Comparison of ENCODE assay signal across 2 cellular contexts in the genomic region with DNA sequence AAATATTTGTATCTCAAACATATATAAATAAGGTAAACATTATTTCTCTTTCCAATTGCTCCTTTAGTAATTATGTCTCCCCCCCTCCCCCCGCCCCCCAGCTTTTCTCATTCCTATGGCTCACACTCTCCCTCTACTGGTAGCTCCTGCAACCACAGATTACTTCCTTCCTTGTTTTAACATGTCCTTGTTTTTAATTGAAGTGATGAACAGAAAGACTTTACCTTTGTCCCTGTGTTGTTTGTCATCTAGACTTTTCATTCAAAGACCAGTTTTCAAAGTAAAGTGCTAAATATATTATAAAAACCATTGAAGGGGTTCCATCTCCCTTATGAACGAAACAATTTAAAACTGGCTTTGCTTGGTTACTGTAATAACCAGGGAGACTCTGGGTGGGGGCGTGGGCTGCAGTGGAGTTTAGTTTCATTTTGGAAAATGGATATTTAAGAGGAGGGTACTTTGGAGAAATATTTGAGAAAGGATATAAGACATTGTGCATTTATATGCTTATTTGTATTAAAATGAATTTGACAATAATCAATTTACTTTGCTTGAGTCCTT.
TF ChIP-seq lines count a peak whose summit lies in the region.

No MANE protein-coding gene starts in this region.

TF ChIP-seq in HEK293, 187 proteins besides CTCF, POLR2A, EP300 and RAD21 (continued from another document):
- TF ChIP-seq, protein P1, sequence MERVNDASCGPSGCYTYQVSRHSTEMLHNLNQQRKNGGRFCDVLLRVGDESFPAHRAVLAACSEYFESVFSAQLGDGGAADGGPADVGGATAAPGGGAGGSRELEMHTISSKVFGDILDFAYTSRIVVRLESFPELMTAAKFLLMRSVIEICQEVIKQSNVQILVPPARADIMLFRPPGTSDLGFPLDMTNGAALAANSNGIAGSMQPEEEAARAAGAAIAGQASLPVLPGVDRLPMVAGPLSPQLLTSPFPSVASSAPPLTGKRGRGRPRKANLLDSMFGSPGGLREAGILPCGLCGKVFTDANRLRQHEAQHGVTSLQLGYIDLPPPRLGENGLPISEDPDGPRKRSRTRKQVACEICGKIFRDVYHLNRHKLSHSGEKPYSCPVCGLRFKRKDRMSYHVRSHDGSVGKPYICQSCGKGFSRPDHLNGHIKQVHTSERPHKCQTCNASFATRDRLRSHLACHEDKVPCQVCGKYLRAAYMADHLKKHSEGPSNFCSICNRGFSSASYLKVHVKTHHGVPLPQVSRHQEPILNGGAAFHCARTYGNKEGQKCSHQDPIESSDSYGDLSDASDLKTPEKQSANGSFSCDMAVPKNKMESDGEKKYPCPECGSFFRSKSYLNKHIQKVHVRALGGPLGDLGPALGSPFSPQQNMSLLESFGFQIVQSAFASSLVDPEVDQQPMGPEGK (tag by site-specific recombination; IDR thresholded peaks at IDR 0.05), result peak; percentile 74
- TF ChIP-seq, protein P2, sequence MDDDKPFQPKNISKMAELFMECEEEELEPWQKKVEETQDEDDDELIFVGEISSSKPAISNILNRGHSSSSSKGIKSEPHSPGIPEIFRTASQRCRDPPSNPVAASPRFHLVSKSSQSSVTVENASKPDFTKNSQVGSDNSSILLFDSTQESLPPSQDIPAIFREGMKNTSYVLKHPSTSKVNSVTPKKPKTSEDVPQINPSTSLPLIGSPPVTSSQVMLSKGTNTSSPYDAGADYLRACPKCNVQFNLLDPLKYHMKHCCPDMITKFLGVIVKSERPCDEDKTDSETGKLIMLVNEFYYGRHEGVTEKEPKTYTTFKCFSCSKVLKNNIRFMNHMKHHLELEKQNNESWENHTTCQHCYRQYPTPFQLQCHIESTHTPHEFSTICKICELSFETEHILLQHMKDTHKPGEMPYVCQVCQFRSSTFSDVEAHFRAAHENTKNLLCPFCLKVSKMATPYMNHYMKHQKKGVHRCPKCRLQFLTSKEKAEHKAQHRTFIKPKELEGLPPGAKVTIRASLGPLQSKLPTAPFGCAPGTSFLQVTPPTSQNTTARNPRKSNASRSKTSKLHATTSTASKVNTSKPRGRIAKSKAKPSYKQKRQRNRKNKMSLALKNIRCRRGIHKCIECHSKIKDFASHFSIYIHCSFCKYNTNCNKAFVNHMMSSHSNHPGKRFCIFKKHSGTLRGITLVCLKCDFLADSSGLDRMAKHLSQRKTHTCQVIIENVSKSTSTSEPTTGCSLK (tag by site-specific recombination; IDR thresholded peaks at IDR 0.05), result no peak
- no peak for TF ChIP-seq ZNF140 (tag by site-specific recombination; IDR thresholded peaks at IDR 0.05)
- no peak for TF ChIP-seq ZNF23 (tag by site-specific recombination; IDR thresholded peaks at IDR 0.05; ENCODE audit: borderline replicate concordance)
- TF ChIP-seq FEZF1 (tag by site-specific recombination; IDR thresholded peaks at IDR 0.05), result no peak
- TF ChIP-seq SALL2 (tag by site-specific recombination; IDR thresholded peaks at IDR 0.05; ENCODE audit: borderline replicate concordance), result no peak
- TF ChIP-seq EGR2 (tag by site-specific recombination; IDR thresholded peaks at IDR 0.05; ENCODE audit: low read depth), result no peak
- TF ChIP-seq, protein P3, sequence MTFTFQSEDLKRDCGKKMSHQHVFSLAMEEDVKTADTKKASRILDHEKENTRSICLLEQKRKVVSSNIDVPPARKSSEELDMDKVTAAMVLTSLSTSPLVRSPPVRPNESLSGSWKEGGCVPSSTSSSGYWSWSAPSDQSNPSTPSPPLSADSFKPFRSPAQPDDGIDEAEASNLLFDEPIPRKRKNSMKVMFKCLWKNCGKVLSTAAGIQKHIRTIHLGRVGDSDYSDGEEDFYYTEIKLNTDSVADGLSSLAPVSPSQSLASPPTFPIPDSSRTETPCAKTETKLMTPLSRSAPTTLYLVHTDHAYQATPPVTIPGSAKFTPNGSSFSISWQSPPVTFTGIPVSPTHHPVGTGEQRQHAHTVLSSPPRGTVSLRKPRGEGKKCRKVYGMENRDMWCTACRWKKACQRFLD (tag by site-specific recombination; IDR thresholded peaks at IDR 0.05), result no peak
- peak; percentile 57 for TF ChIP-seq ZNF654 (tag by site-specific recombination; IDR thresholded peaks at IDR 0.05; ENCODE audit: low read depth)
TF ChIP-seq in HEK293: peak in this region for 2.

TF ChIP-seq in HepG2, 621 proteins besides CTCF, POLR2A, EP300 and RAD21 (continued from another document):
- TF ChIP-seq, protein P4, sequence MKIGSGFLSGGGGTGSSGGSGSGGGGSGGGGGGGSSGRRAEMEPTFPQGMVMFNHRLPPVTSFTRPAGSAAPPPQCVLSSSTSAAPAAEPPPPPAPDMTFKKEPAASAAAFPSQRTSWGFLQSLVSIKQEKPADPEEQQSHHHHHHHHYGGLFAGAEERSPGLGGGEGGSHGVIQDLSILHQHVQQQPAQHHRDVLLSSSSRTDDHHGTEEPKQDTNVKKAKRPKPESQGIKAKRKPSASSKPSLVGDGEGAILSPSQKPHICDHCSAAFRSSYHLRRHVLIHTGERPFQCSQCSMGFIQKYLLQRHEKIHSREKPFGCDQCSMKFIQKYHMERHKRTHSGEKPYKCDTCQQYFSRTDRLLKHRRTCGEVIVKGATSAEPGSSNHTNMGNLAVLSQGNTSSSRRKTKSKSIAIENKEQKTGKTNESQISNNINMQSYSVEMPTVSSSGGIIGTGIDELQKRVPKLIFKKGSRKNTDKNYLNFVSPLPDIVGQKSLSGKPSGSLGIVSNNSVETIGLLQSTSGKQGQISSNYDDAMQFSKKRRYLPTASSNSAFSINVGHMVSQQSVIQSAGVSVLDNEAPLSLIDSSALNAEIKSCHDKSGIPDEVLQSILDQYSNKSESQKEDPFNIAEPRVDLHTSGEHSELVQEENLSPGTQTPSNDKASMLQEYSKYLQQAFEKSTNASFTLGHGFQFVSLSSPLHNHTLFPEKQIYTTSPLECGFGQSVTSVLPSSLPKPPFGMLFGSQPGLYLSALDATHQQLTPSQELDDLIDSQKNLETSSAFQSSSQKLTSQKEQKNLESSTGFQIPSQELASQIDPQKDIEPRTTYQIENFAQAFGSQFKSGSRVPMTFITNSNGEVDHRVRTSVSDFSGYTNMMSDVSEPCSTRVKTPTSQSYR (CRISPR knock-in tag; IDR thresholded peaks at IDR 0.05; ENCODE audit: borderline replicate concordance), result no peak
- no peak for TF ChIP-seq GFI1 (CRISPR knock-in tag; IDR thresholded peaks at IDR 0.05; ENCODE audit: borderline replicate concordance)
- TF ChIP-seq ELF3 (CRISPR knock-in tag; IDR thresholded peaks at IDR 0.05), result peak; percentile 78
- no peak for TF ChIP-seq KDM1A (CRISPR knock-in tag; IDR thresholded peaks at IDR 0.05)
- TF ChIP-seq, protein P1 (CRISPR knock-in tag; IDR thresholded peaks at IDR 0.05), result peak; percentile 88
- TF ChIP-seq STAG1 (CRISPR knock-in tag; IDR thresholded peaks at IDR 0.05), result peak; percentile 20
- no peak for TF ChIP-seq ZC3H13 (CRISPR knock-in tag; IDR thresholded peaks at IDR 0.05)
- no peak for TF ChIP-seq TCF7 (IDR thresholded peaks at IDR 0.05; ENCODE audit: low read depth)
- TF ChIP-seq HHEX (CRISPR knock-in tag; IDR thresholded peaks at IDR 0.05), result no peak
- TF ChIP-seq, protein P5, sequence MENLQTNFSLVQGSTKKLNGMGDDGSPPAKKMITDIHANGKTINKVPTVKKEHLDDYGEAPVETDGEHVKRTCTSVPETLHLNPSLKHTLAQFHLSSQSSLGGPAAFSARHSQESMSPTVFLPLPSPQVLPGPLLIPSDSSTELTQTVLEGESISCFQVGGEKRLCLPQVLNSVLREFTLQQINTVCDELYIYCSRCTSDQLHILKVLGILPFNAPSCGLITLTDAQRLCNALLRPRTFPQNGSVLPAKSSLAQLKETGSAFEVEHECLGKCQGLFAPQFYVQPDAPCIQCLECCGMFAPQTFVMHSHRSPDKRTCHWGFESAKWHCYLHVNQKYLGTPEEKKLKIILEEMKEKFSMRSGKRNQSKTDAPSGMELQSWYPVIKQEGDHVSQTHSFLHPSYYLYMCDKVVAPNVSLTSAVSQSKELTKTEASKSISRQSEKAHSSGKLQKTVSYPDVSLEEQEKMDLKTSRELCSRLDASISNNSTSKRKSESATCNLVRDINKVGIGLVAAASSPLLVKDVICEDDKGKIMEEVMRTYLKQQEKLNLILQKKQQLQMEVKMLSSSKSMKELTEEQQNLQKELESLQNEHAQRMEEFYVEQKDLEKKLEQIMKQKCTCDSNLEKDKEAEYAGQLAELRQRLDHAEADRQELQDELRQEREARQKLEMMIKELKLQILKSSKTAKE (CRISPR knock-in tag; IDR thresholded peaks at IDR 0.05; ENCODE audit: borderline replicate concordance), result no peak
- TF ChIP-seq, protein P6, sequence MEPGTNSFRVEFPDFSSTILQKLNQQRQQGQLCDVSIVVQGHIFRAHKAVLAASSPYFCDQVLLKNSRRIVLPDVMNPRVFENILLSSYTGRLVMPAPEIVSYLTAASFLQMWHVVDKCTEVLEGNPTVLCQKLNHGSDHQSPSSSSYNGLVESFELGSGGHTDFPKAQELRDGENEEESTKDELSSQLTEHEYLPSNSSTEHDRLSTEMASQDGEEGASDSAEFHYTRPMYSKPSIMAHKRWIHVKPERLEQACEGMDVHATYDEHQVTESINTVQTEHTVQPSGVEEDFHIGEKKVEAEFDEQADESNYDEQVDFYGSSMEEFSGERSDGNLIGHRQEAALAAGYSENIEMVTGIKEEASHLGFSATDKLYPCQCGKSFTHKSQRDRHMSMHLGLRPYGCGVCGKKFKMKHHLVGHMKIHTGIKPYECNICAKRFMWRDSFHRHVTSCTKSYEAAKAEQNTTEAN (CRISPR knock-in tag; conservative IDR thresholded peaks at IDR 0.05), result no peak
TF ChIP-seq in HepG2: peak in this region for 4.
